29 cellular contexts compared by ENCODE assay signal in the genomic region with DNA sequence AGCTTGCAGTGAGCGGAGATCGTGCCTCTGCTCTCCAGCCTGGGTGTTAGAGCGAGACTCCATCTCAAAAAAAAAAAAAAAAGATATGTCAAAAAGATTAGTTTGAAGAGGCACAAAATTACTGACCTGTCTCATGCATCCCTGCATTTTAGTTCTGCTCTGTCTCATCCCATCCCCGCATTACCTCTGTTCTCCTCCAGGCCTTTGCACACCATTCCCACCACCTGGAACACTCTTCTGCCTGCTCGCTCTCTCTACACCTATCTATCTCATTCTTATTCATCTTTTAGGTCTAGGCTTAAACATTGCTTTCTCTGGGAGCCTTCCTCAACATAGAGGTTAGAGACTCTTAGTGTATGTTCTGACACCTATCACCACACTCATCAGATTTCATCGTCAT.
"Had no signal": no experiment of that assay in that cellular context is flagged by ENCODE, and none has a peak within 500 bp of the region (broad histone marks: within the 10 kb centered on the region; RNA-seq: fewer than 3 reads in every experiment).

No MANE protein-coding gene starts in this region.

- H3K4me3 ChIP-seq: ascending aorta, heart right ventricle, left lung, lung, neural progenitor cell, right atrium auricular region, testis, transverse colon had no signal

- H3K9me3 ChIP-seq: ascending aorta, heart right ventricle, left lung, right atrium auricular region, testis, transverse colon had no signal

- FAIRE-seq: endothelial cell of umbilical vein, islet of Langerhans, TTC549, urothelium cell line had no signal

- H3K27ac ChIP-seq: ascending aorta, heart right ventricle, neural progenitor cell, right atrium auricular region, testis, transverse colon, VCaP had no signal

- DNase-seq: activated CD4-positive, alpha-beta memory T cell treated with anti-CD3 and anti-CD28 coated beads, Interleukin-2, amount 10 ng/mL, durations not matched to agents 7 days and 5 days; activated CD4-positive, alpha-beta T cell treated with anti-CD3 and anti-CD28 coated beads for 48 hours; activated CD8-positive, alpha-beta memory T cell treated with anti-CD3 and anti-CD28 coated beads, Interleukin-2, amount 50 U/mL, for 48 hours; activated gamma-delta T cell; activated naive CD4-positive, alpha-beta T cell treated with anti-CD3 and anti-CD28 coated beads, Interleukin-2, amount 10 ng/mL, durations not matched to agents 7 days and 5 days; activated naive CD8-positive, alpha-beta T cell treated with anti-CD3 and anti-CD28 coated beads, Interleukin-2, amount 10 ng/mL, durations not matched to agents 7 days and 5 days; activated T-cell treated with anti-CD3 and anti-CD28 coated beads, Interleukin-2, amount 50 U/mL, for 24 hours; caudate nucleus; cortex of kidney; effector memory CD8-positive, alpha-beta T cell; heart right ventricle; left lung; natural killer cell; stimulated activated CD4-positive, alpha-beta T cell treated with anti-CD3 and anti-CD28 coated beads, Interleukin-15, amount 100 ng/mL, for 24 hours; stimulated activated CD4-positive, alpha-beta T cell treated with anti-CD3 and anti-CD28 coated beads, Interleukin-2, amount 100 ng/mL, for 24 hours; stimulated activated naive CD8-positive, alpha-beta T cell treated with anti-CD3 and anti-CD28 coated beads, Interleukin-15, Interleukin-2, amounts not matched to agents 100 U/mL and 50 U/mL, for 24 hours; T-helper 1 cell; testis; transverse colon had no signal

- H3K27me3 ChIP-seq: ascending aorta, heart right ventricle, left lung, neural progenitor cell, right atrium auricular region, testis, transverse colon had no signal

- H3K4me1 ChIP-seq: ascending aorta, neural progenitor cell, right atrium auricular region, testis had no signal

- H3K36me3 ChIP-seq: ascending aorta, heart right ventricle, left lung, neural progenitor cell, right atrium auricular region, transverse colon had no signal

- H3K4me2 ChIP-seq: neural progenitor cell had no signal

- H2AFZ ChIP-seq: neural progenitor cell had no signal

- ATAC-seq: activated CD4-positive, CD25-positive, alpha-beta regulatory T cell treated with anti-CD3 and anti-CD28 coated beads, Interleukin-2, amount 50 U/mL, for 24 hours; effector memory CD8-positive, alpha-beta T cell; heart right ventricle; stimulated activated naive CD8-positive, alpha-beta T cell treated with anti-CD3 and anti-CD28 coated beads, Interleukin-15, Interleukin-2, amounts not matched to agents 100 U/mL and 50 U/mL, for 24 hours had no signal

- H3K9ac ChIP-seq: neural progenitor cell had no signal
